ENCODE assay signal across 29 cellular contexts in the genomic region with DNA sequence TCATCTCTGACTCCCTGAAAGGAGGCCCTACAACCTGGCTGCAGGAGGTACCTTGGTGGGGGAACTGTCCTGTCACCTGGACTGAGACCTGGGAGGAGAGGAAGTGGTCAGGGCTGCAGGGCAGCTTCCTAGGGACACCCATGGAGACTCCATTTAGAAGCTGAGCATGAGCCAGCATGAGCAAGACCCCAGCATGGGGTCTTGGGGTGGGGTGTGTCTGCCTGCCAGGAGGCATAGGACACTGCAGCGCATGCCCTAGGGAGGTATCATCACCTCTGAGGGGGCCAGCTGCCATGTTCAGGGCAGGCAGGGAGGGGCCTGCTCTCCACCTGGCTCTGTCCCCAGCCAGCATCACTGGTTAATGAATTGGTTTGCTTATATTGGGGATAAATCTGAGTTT.
"Had no signal": no experiment of that assay in that cellular context is flagged by ENCODE, and none has a peak within 500 bp of the region (broad histone marks: within the 10 kb centered on the region; RNA-seq: fewer than 3 reads in every experiment).

No MANE protein-coding gene starts in this region.

- H3K27ac Mint-ChIP-seq: naive thymus-derived CD8-positive, alpha-beta T cell; natural killer cell treated with Interleukin-12 subunit alpha and Interleukin-12 subunit beta and Interleukin-15 and Interleukin-18, amount 100 ng/mL, for 72 hours; nephron progenitor cell; progenitor cell of endocrine pancreas; stimulated activated effector memory CD8-positive, alpha-beta T cell treated with anti-CD3 and anti-CD28 coated beads, Interleukin-12 subunit alpha, Interleukin-12 subunit beta, amount 100 ng/mL, for 72 hours; stimulated activated naive B cell treated with anti-CD40 and anti-IgM and Interleukin-4, amounts not matched to agents 10 μg/mL and 1 μg/mL and 100 μg/mL, for 72 hours; stimulated activated naive CD8-positive, alpha-beta T cell treated with anti-CD3 and anti-CD28 coated beads, Interleukin-15, Interleukin-2, amounts not matched to agents 100 ng/mL and 50 ng/mL, for 24 hours had no signal

- H3K27ac ChIP-seq: ovary, parathyroid adenoma, psoas muscle, right lobe of liver, sigmoid colon, stomach, thoracic aorta, thyroid gland, tibial nerve, upper lobe of right lung, uterus had no signal

- H3K4me3 Mint-ChIP-seq: naive thymus-derived CD8-positive, alpha-beta T cell; natural killer cell treated with Interleukin-12 subunit alpha and Interleukin-12 subunit beta and Interleukin-15 and Interleukin-18, amount 100 ng/mL, for 72 hours; nephron progenitor cell; neural crest cell; stimulated activated effector memory CD8-positive, alpha-beta T cell treated with anti-CD3 and anti-CD28 coated beads, Interleukin-12 subunit alpha, Interleukin-12 subunit beta, amount 100 ng/mL, for 72 hours; stimulated activated naive B cell treated with anti-CD40 and anti-IgM and Interleukin-4, amounts not matched to agents 10 μg/mL and 1 μg/mL and 100 μg/mL, for 72 hours; stimulated activated naive CD8-positive, alpha-beta T cell treated with anti-CD3 and anti-CD28 coated beads, Interleukin-15, Interleukin-2, amounts not matched to agents 100 ng/mL and 50 ng/mL, for 24 hours had no signal

- DNase-seq: naive thymus-derived CD8-positive, alpha-beta T cell; nephron progenitor cell; occipital lobe; ovary; posterior cingulate gyrus; psoas muscle; right lobe of liver; sigmoid colon; small intestine; stimulated activated CD4-positive, alpha-beta T cell treated with anti-CD3 and anti-CD28 coated beads, Interleukin-15, amount 100 ng/mL, for 24 hours; stimulated activated CD4-positive, alpha-beta T cell treated with anti-CD3 and anti-CD28 coated beads, Interleukin-2, amount 100 ng/mL, for 24 hours; stimulated activated CD4-positive, alpha-beta T cell treated with anti-CD3 and anti-CD28 coated beads, Interleukin-2, amount 100 ng/mL, for 48 hours; stimulated activated CD4-positive, alpha-beta T cell treated with anti-CD3 and anti-CD28 coated beads, Interleukin-4, amount 100 ng/mL, for 24 hours; stimulated activated naive B cell treated with anti-CD40 and anti-IgM and Interleukin-4, amounts not matched to agents 10 μg/mL and 1 μg/mL and 100 μg/mL, for 72 hours; stimulated activated naive CD4-positive, alpha-beta T cell treated with Interleukin-2 at 50 U/mL for 16 hours; stomach; thyroid gland; trophoblast cell; upper lobe of right lung; uterus had no signal

- H3K27me3 ChIP-seq: ovary, right lobe of liver, sigmoid colon, thyroid gland, tibial nerve, upper lobe of right lung, uterus had no signal

- ATAC-seq: psoas muscle; right cardiac atrium; right lobe of liver; stimulated activated effector memory CD8-positive, alpha-beta T cell treated with anti-CD3 and anti-CD28 coated beads, Interleukin-12 subunit alpha, Interleukin-12 subunit beta, amount 100 ng/mL, for 72 hours; stimulated activated naive B cell treated with anti-CD40 and anti-IgM and Interleukin-4, amounts not matched to agents 10 μg/mL and 1 μg/mL and 100 μg/mL, for 72 hours; upper lobe of right lung had no signal

- H3K36me3 Mint-ChIP-seq: naive thymus-derived CD8-positive, alpha-beta T cell; natural killer cell treated with Interleukin-12 subunit alpha and Interleukin-12 subunit beta and Interleukin-15 and Interleukin-18, amount 100 ng/mL, for 72 hours; stimulated activated effector memory CD8-positive, alpha-beta T cell treated with anti-CD3 and anti-CD28 coated beads, Interleukin-12 subunit alpha, Interleukin-12 subunit beta, amount 100 ng/mL, for 72 hours; stimulated activated naive B cell treated with anti-CD40 and anti-IgM and Interleukin-4, amounts not matched to agents 10 μg/mL and 1 μg/mL and 100 μg/mL, for 72 hours had no signal

- H3K79me2 ChIP-seq: parathyroid adenoma had no signal

- H3K9ac ChIP-seq: parathyroid adenoma had no signal

- H3K36me3 ChIP-seq: ovary, right lobe of liver, sigmoid colon, stomach, thoracic aorta, thyroid gland, tibial nerve, upper lobe of right lung, uterus had no signal

- H3K4me1 ChIP-seq: parathyroid adenoma, psoas muscle, right lobe of liver, sigmoid colon, stomach, tibial nerve, upper lobe of right lung, uterus had no signal

- H3K4me3 ChIP-seq: ovary, psoas muscle, right lobe of liver, sigmoid colon, stomach, thoracic aorta, thyroid gland, tibial nerve, upper lobe of right lung, uterus had no signal

- H3K9me3 Mint-ChIP-seq: naive thymus-derived CD8-positive, alpha-beta T cell; natural killer cell treated with Interleukin-12 subunit alpha and Interleukin-12 subunit beta and Interleukin-15 and Interleukin-18, amount 100 ng/mL, for 72 hours; nephron progenitor cell; neural crest cell; stimulated activated effector memory CD8-positive, alpha-beta T cell treated with anti-CD3 and anti-CD28 coated beads, Interleukin-12 subunit alpha, Interleukin-12 subunit beta, amount 100 ng/mL, for 72 hours; stimulated activated naive CD8-positive, alpha-beta T cell treated with anti-CD3 and anti-CD28 coated beads, Interleukin-15, Interleukin-2, amounts not matched to agents 100 ng/mL and 50 ng/mL, for 24 hours had no signal

- H3K4me1 Mint-ChIP-seq: neural crest cell; stimulated activated effector memory CD8-positive, alpha-beta T cell treated with anti-CD3 and anti-CD28 coated beads, Interleukin-12 subunit alpha, Interleukin-12 subunit beta, amount 100 ng/mL, for 72 hours; stimulated activated naive B cell treated with anti-CD40 and anti-IgM and Interleukin-4, amounts not matched to agents 10 μg/mL and 1 μg/mL and 100 μg/mL, for 72 hours had no signal

- FAIRE-seq: small intestine had no signal

- H3K27me3 Mint-ChIP-seq: natural killer cell treated with Interleukin-12 subunit alpha and Interleukin-12 subunit beta and Interleukin-15 and Interleukin-18, amount 100 ng/mL, for 72 hours; stimulated activated naive B cell treated with anti-CD40 and anti-IgM and Interleukin-4, amounts not matched to agents 10 μg/mL and 1 μg/mL and 100 μg/mL, for 72 hours; stimulated activated naive CD8-positive, alpha-beta T cell treated with anti-CD3 and anti-CD28 coated beads, Interleukin-15, Interleukin-2, amounts not matched to agents 100 ng/mL and 50 ng/mL, for 24 hours had no signal

- H2AFZ ChIP-seq: parathyroid adenoma had no signal

- H3K9me3 ChIP-seq: ovary, psoas muscle, right lobe of liver, sigmoid colon, stomach, thoracic aorta, thyroid gland, tibial nerve, upper lobe of right lung, uterus had no signal
